Comparison of ENCODE assay signal across 8 cellular contexts in genomic region chr6:13485303-13485702, GRCh38. TPM values are rescaled to one million over a fixed set of nuclear protein-coding genes. Genes with fewer than 3 reads are reported as not detected.
A peak's percentile ranks its signal among the peaks of the same experiment; 100 is the strongest.
DNase-seq lines count a peak whose midpoint lies in the region; ATAC-seq lines count a peak whose summit lies in the region.

No MANE protein-coding gene starts in this region.

- H3K27ac Mint-ChIP-seq in T-helper 1 cell treated with Interleukin-12 subunit alpha and Interleukin-12 subunit beta and Interleukin-4 antibody, amounts not matched to agents 30 μg/mL and 1 μg/mL, for 36 hours = no peak overlapping the region
- peak overlapping the region; percentile 94 for H3K27ac Mint-ChIP-seq in activated naive CD8-positive, alpha-beta T cell
- H3K27ac Mint-ChIP-seq in immature natural killer cell = peak overlapping the region; percentile 82 to 97 (median 92)

- H3K27me3 Mint-ChIP-seq in T-helper 1 cell treated with Interleukin-12 subunit alpha and Interleukin-12 subunit beta and Interleukin-4 antibody, amounts not matched to agents 30 μg/mL and 1 μg/mL, for 36 hours (ENCODE audit: low read depth) = peaks cover 23% of the 10 kb centered on the region
- no peaks in the 10 kb centered on the region for H3K27me3 Mint-ChIP-seq in activated naive CD8-positive, alpha-beta T cell
- H3K27me3 Mint-ChIP-seq in immature natural killer cell (ENCODE audit: low read depth in 3 of 3) = peaks cover 2 to 17% (median 5%) of the 10 kb centered on the region in 3 donors

- DNase-seq in T-helper 1 cell = no peak
- no peak for DNase-seq in immature natural killer cell
- DNase-seq in superior temporal gyrus (ENCODE audit: extremely low spot score) = peak; percentile 50
- no peak for DNase-seq in 8988T
- no peak for DNase-seq in NCI-H1436 (lab: John Stamatoyannopoulos, UW)

- H3K9me3 Mint-ChIP-seq in T-helper 1 cell treated with Interleukin-12 subunit alpha and Interleukin-12 subunit beta and Interleukin-4 antibody, amounts not matched to agents 30 μg/mL and 1 μg/mL, for 36 hours = no peaks in the 10 kb centered on the region
- no peaks in the 10 kb centered on the region for H3K9me3 Mint-ChIP-seq in activated naive CD8-positive, alpha-beta T cell (ENCODE audit: low read depth)
- H3K9me3 Mint-ChIP-seq in immature natural killer cell = no peaks in the 10 kb centered on the region

- H3K36me3 Mint-ChIP-seq in T-helper 1 cell treated with Interleukin-12 subunit alpha and Interleukin-12 subunit beta and Interleukin-4 antibody, amounts not matched to agents 30 μg/mL and 1 μg/mL, for 36 hours (ENCODE audit: low read depth) = no peaks in the 10 kb centered on the region
- H3K36me3 Mint-ChIP-seq in activated naive CD8-positive, alpha-beta T cell = peaks cover 8% of the 10 kb centered on the region
- peaks cover 4 to 11% (median 5%) of the 10 kb centered on the region in 3 donors for H3K36me3 Mint-ChIP-seq in immature natural killer cell

- peak overlapping the region; percentile 88 for H3K4me3 Mint-ChIP-seq in T-helper 1 cell treated with Interleukin-12 subunit alpha and Interleukin-12 subunit beta and Interleukin-4 antibody, amounts not matched to agents 30 μg/mL and 1 μg/mL, for 36 hours
- peak overlapping the region; percentile 99 for H3K4me3 Mint-ChIP-seq in activated naive CD8-positive, alpha-beta T cell
- peak overlapping the region; percentile 96 to 100 (median 98) for H3K4me3 Mint-ChIP-seq in immature natural killer cell

- H3K4me1 Mint-ChIP-seq in T-helper 1 cell treated with Interleukin-12 subunit alpha and Interleukin-12 subunit beta and Interleukin-4 antibody, amounts not matched to agents 30 μg/mL and 1 μg/mL, for 36 hours (ENCODE audit: low read depth) = peaks cover 40% of the 10 kb centered on the region
- H3K4me1 Mint-ChIP-seq in activated naive CD8-positive, alpha-beta T cell (ENCODE audit: low read depth) = peaks cover 35% of the 10 kb centered on the region
- peaks cover 57 to 62% of the 10 kb centered on the region in 2 donors for H3K4me1 Mint-ChIP-seq in immature natural killer cell

- no peak for ATAC-seq in GM21528 (IDR thresholded peaks at IDR 0.05; ENCODE audit: low FRiP score, unreplicated experiment)

RNA-seq across cellular contexts. Expression of gene GFOD1, which starts 2.1 kb away (rescaled TPM):
- 10 to 100 TPM; 22.5 to 68.8 (median 49.3) TPM for polyA plus RNA-seq in immature natural killer cell
